Comparison of ENCODE assay signal across 9 cellular contexts in genomic region chr6:87731080-87731479, GRCh38.
"Had no signal": no experiment of that assay in that cellular context is flagged by ENCODE, and none has a peak within 500 bp of the region (broad histone marks: within the 10 kb centered on the region; RNA-seq: fewer than 3 reads in every experiment).

No MANE protein-coding gene starts in this region.

- H3K27ac Mint-ChIP-seq: activated naive CD8-positive, alpha-beta T cell; endodermal cell had no signal

- H3K27me3 Mint-ChIP-seq: activated CD4-positive, alpha-beta memory T cell treated with anti-CD3 and anti-CD28 coated beads for 36 hours had no signal

- H3K27me3 ChIP-seq: brain microvascular endothelial cell, transverse colon had no signal

- H3K36me3 Mint-ChIP-seq: activated CD4-positive, alpha-beta memory T cell treated with anti-CD3 and anti-CD28 coated beads for 36 hours; activated naive CD8-positive, alpha-beta T cell had no signal

- H3K4me3 Mint-ChIP-seq: activated naive CD8-positive, alpha-beta T cell; endodermal cell had no signal

- H3K27ac ChIP-seq: brain microvascular endothelial cell had no signal

- H3K9me3 ChIP-seq: transverse colon had no signal

- H3K4me1 Mint-ChIP-seq: endodermal cell had no signal

- DNase-seq: activated CD4-positive, alpha-beta T cell treated with anti-CD3 and anti-CD28 coated beads for 1 hour; activated gamma-delta T cell; activated T-cell treated with anti-CD3 and anti-CD28 coated beads, Interleukin-2, amount 50 U/mL, for 48 hours; endodermal cell; mesendoderm had no signal

- H3K36me3 ChIP-seq: brain microvascular endothelial cell, transverse colon had no signal

- H3K4me3 ChIP-seq: transverse colon had no signal
